28 cellular contexts compared by ENCODE assay signal in genomic region chr4:85772470-85772869, GRCh38.
"Had no signal": no experiment of that assay in that cellular context is flagged by ENCODE, and none has a peak within 500 bp of the region (broad histone marks: within the 10 kb centered on the region; RNA-seq: fewer than 3 reads in every experiment).

No MANE protein-coding gene starts in this region.

- H3K36me3 ChIP-seq: gastroesophageal sphincter, neutrophil, stomach, thyroid gland, upper lobe of left lung, vagina, WERI-Rb-1 had no signal

- H3K4me2 ChIP-seq: hepatocyte had no signal

- H3K27ac Mint-ChIP-seq: activated naive CD4-positive, alpha-beta T cell treated with anti-CD3 and anti-CD28 coated beads, Interleukin-2, amount 10 ng/mL, durations not matched to agents 7 days and 5 days; activated naive CD8-positive, alpha-beta T cell treated with anti-CD3 and anti-CD28 coated beads, Interleukin-2, amount 10 ng/mL, durations not matched to agents 7 days and 5 days; activated T-helper 1 cell treated with anti-CD3 and anti-CD28 coated beads, Interleukin-12 subunit alpha, Interleukin-12 subunit beta, Interleukin-2, Interleukin-4 antibody, amounts not matched to agents 30 ng/mL and 10 ng/mL and 1 ng/mL, durations not matched to agents 14 hours and 24 hours and 36 hours; nephron progenitor cell; stimulated activated naive B cell treated with anti-CD40 and anti-IgM and Interleukin-4, amounts not matched to agents 10 μg/mL and 1 μg/mL and 100 μg/mL, for 72 hours had no signal

- H3K9ac ChIP-seq: parathyroid adenoma had no signal

- H3K4me3 Mint-ChIP-seq: activated naive CD4-positive, alpha-beta T cell treated with anti-CD3 and anti-CD28 coated beads, Interleukin-2, amount 10 ng/mL, durations not matched to agents 7 days and 5 days; activated naive CD8-positive, alpha-beta T cell treated with anti-CD3 and anti-CD28 coated beads, Interleukin-2, amount 10 ng/mL, durations not matched to agents 7 days and 5 days; activated T-helper 1 cell treated with anti-CD3 and anti-CD28 coated beads, Interleukin-12 subunit alpha, Interleukin-12 subunit beta, Interleukin-2, Interleukin-4 antibody, amounts not matched to agents 30 ng/mL and 10 ng/mL and 1 ng/mL, durations not matched to agents 14 hours and 24 hours and 36 hours; naive B cell; nephron progenitor cell; stimulated activated naive B cell treated with anti-CD40 and anti-IgM and Interleukin-4, amounts not matched to agents 10 μg/mL and 1 μg/mL and 100 μg/mL, for 72 hours had no signal

- H3K27me3 Mint-ChIP-seq: activated naive CD4-positive, alpha-beta T cell treated with anti-CD3 and anti-CD28 coated beads, Interleukin-2, amount 10 ng/mL, durations not matched to agents 7 days and 5 days; activated naive CD8-positive, alpha-beta T cell treated with anti-CD3 and anti-CD28 coated beads, Interleukin-2, amount 10 ng/mL, durations not matched to agents 7 days and 5 days; naive B cell; stimulated activated naive B cell treated with anti-CD40 and anti-IgM and Interleukin-4, amounts not matched to agents 10 μg/mL and 1 μg/mL and 100 μg/mL, for 72 hours had no signal

- H3K4me3 ChIP-seq: gastroesophageal sphincter, hepatocyte, psoas muscle, stomach, thyroid gland, upper lobe of left lung, vagina had no signal

- DNase-seq: activated CD4-positive, alpha-beta T cell treated with anti-CD3 and anti-CD28 coated beads for 48 hours; activated CD4-positive, alpha-beta T cell treated with anti-CD3 and anti-CD28 coated beads, Interleukin-2, amount 50 U/mL, for 48 hours; activated CD8-positive, alpha-beta memory T cell treated with anti-CD3 and anti-CD28 coated beads for 24 hours; activated effector memory CD4-positive, alpha-beta T cell treated with anti-CD3 and anti-CD28 coated beads, Interleukin-2, amount 50 U/mL, for 16 hours; activated naive CD4-positive, alpha-beta T cell treated with anti-CD3 and anti-CD28 coated beads, Interleukin-2, amount 10 ng/mL, durations not matched to agents 7 days and 5 days; activated naive CD8-positive, alpha-beta T cell treated with anti-CD3 and anti-CD28 coated beads, Interleukin-2, amount 10 ng/mL, durations not matched to agents 7 days and 5 days; amygdala; caudate nucleus; cortex of kidney; islet precursor cell; left cardiac atrium; left ventricle myocardium superior; naive B cell; nephron progenitor cell; psoas muscle; stimulated activated CD4-positive, alpha-beta T cell treated with anti-CD3 and anti-CD28 coated beads, Interleukin-15, amount 100 ng/mL, for 24 hours; stimulated activated CD4-positive, alpha-beta T cell treated with anti-CD3 and anti-CD28 coated beads, Interleukin-2, amount 100 ng/mL, for 24 hours; stimulated activated naive B cell treated with anti-CD40 and anti-IgM and Interleukin-4, amounts not matched to agents 10 μg/mL and 1 μg/mL and 100 μg/mL, for 72 hours; stomach; thyroid gland; upper lobe of left lung; WERI-Rb-1 had no signal

- H3K4me1 Mint-ChIP-seq: activated naive CD4-positive, alpha-beta T cell treated with anti-CD3 and anti-CD28 coated beads, Interleukin-2, amount 10 ng/mL, durations not matched to agents 7 days and 5 days; activated naive CD8-positive, alpha-beta T cell treated with anti-CD3 and anti-CD28 coated beads, Interleukin-2, amount 10 ng/mL, durations not matched to agents 7 days and 5 days had no signal

- H3K27ac ChIP-seq: gastroesophageal sphincter, hepatocyte, neutrophil, parathyroid adenoma, psoas muscle, stomach, thyroid gland, upper lobe of left lung, vagina, WERI-Rb-1 had no signal

- H3K36me3 Mint-ChIP-seq: activated naive CD4-positive, alpha-beta T cell treated with anti-CD3 and anti-CD28 coated beads, Interleukin-2, amount 10 ng/mL, durations not matched to agents 7 days and 5 days; activated naive CD8-positive, alpha-beta T cell treated with anti-CD3 and anti-CD28 coated beads, Interleukin-2, amount 10 ng/mL, durations not matched to agents 7 days and 5 days had no signal

- H3K79me2 ChIP-seq: hepatocyte, parathyroid adenoma had no signal

- H3K27me3 ChIP-seq: gastroesophageal sphincter, hepatocyte, neutrophil, stomach, thyroid gland, upper lobe of left lung, vagina had no signal

- H3K9me3 Mint-ChIP-seq: activated naive CD4-positive, alpha-beta T cell treated with anti-CD3 and anti-CD28 coated beads, Interleukin-2, amount 10 ng/mL, durations not matched to agents 7 days and 5 days; activated naive CD8-positive, alpha-beta T cell treated with anti-CD3 and anti-CD28 coated beads, Interleukin-2, amount 10 ng/mL, durations not matched to agents 7 days and 5 days; activated T-helper 1 cell treated with anti-CD3 and anti-CD28 coated beads, Interleukin-12 subunit alpha, Interleukin-12 subunit beta, Interleukin-2, Interleukin-4 antibody, amounts not matched to agents 30 ng/mL and 10 ng/mL and 1 ng/mL, durations not matched to agents 14 hours and 24 hours and 36 hours had no signal

- H3K4me1 ChIP-seq: thyroid gland, upper lobe of left lung, vagina had no signal
